Comparison of ENCODE assay signal across 26 cellular contexts in genomic region chr15:62133141-62133540, GRCh38.
"Had no signal": no experiment of that assay in that cellular context is flagged by ENCODE, and none has a peak within 500 bp of the region (broad histone marks: within the 10 kb centered on the region; RNA-seq: fewer than 3 reads in every experiment).

No MANE protein-coding gene starts in this region.

- H3K4me3 ChIP-seq: stomach, suprapubic skin, testis, thoracic aorta, thyroid gland, tibial artery, tibial nerve, transverse colon, upper lobe of left lung, upper lobe of right lung, uterus, vagina had no signal

- H3K36me3 ChIP-seq: stomach, suprapubic skin, thoracic aorta, thyroid gland, tibial artery, tibial nerve, transverse colon, upper lobe of left lung, upper lobe of right lung, uterus, vagina had no signal

- H3K27me3 ChIP-seq: stomach, suprapubic skin, testis, thyroid gland, tibial artery, tibial nerve, transverse colon, upper lobe of left lung, upper lobe of right lung, uterus, vagina had no signal

- ATAC-seq: stimulated activated effector memory CD8-positive, alpha-beta T cell treated with anti-CD3 and anti-CD28 coated beads, Interleukin-12 subunit alpha, Interleukin-12 subunit beta, amount 100 ng/mL, for 72 hours; stimulated activated memory B cell treated with anti-CD40 and anti-IgM and Interleukin-4, amounts not matched to agents 10 μg/mL and 1 μg/mL and 100 μg/mL, for 72 hours; stimulated activated naive B cell treated with anti-CD40 and anti-IgM and Interleukin-4, amounts not matched to agents 10 μg/mL and 1 μg/mL and 100 μg/mL, for 72 hours; stimulated activated naive CD8-positive, alpha-beta T cell treated with anti-CD3 and anti-CD28 coated beads, Interleukin-15, amount 100 ng/mL, for 72 hours; stimulated activated naive CD8-positive, alpha-beta T cell treated with anti-CD3 and anti-CD28 coated beads, Interleukin-15, Interleukin-2, amounts not matched to agents 100 U/mL and 50 U/mL, for 24 hours; upper lobe of right lung had no signal

- H3K4me1 ChIP-seq: uterus had no signal

- H3K27ac ChIP-seq: stomach, suprapubic skin, testis, thoracic aorta, thyroid gland, tibial artery, tibial nerve, transverse colon, upper lobe of left lung, upper lobe of right lung, uterus, vagina had no signal

- DNase-seq: stimulated activated CD4-positive, alpha-beta T cell treated with anti-CD3 and anti-CD28 coated beads, Interleukin-2, amount 100 ng/mL, for 48 hours; stimulated activated CD4-positive, alpha-beta T cell treated with anti-CD3 and anti-CD28 coated beads, Interleukin-4, amount 100 ng/mL, for 1 hour; stimulated activated CD4-positive, alpha-beta T cell treated with anti-CD3 and anti-CD28 coated beads, Interleukin-4, amount 100 ng/mL, for 24 hours; stimulated activated CD4-positive, alpha-beta T cell treated with anti-CD3 and anti-CD28 coated beads, Interleukin-4, amount 100 ng/mL, for 4 hours; stimulated activated CD8-positive, alpha-beta memory T cell treated with anti-CD3 and anti-CD28 coated beads, Interleukin-4, amount 100 ng/mL, for 48 hours; stimulated activated naive B cell treated with anti-CD40 and anti-IgM and Interleukin-4, amounts not matched to agents 10 μg/mL and 1 μg/mL and 100 μg/mL, for 72 hours; stimulated activated naive CD4-positive, alpha-beta T cell; stimulated activated naive CD4-positive, alpha-beta T cell treated with Interleukin-2 at 50 U/mL for 16 hours; stimulated activated naive CD8-positive, alpha-beta T cell treated with anti-CD3 and anti-CD28 coated beads, Interleukin-15, amount 100 ng/mL, for 72 hours; stimulated activated naive CD8-positive, alpha-beta T cell treated with anti-CD3 and anti-CD28 coated beads, Interleukin-15, Interleukin-2, amounts not matched to agents 100 U/mL and 50 U/mL, for 24 hours; stomach; substantia nigra; testis; thyroid gland; tibial artery; transverse colon; trophoblast cell; upper lobe of left lung; upper lobe of right lung; uterus had no signal

- H3K9me3 ChIP-seq: stomach, suprapubic skin, testis, thoracic aorta, thyroid gland, tibial artery, tibial nerve, transverse colon, upper lobe of left lung, upper lobe of right lung, uterus, vagina had no signal
